24 cellular contexts compared by ENCODE assay signal in the genomic region with DNA sequence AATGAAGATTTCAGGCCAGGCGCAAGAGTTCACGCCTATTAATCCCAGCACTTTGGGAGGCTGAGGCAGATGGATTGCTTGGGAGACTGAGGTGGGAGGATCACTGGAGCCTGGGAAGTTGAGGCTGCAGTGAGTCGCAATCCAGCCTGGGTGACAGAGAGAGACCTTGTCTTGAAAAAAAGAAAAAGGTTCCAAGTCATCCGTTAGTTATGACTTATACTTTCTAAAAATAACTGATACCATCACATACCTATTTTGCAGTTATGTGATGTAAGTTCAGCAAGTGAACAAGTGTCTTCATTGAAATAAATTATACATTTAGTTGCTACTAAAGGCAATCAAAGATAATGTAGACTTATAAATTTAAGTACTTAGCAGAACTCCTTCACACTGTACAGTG. TPM values are rescaled to one million over a fixed set of nuclear protein-coding genes. Genes with fewer than 3 reads are reported as not detected.
DNase-seq lines count a peak whose midpoint lies in the region; ATAC-seq, FAIRE-seq and TF ChIP-seq lines count a peak whose summit lies in the region.
"Had no signal": no experiment of that assay in that cellular context is flagged by ENCODE, and none has a peak within 500 bp of the region (broad histone marks: within the 10 kb centered on the region; RNA-seq: fewer than 3 reads in every experiment).

No MANE protein-coding gene starts in this region.

- H3K9me3 Mint-ChIP-seq in HFFc6: no peaks in the 10 kb centered on the region
- H3K9me3 Mint-ChIP-seq: CD4-positive, CD25-positive, alpha-beta regulatory T cell had no signal

- H3K4me1 Mint-ChIP-seq in HFFc6 (ENCODE audit: low read depth): peaks cover 5% of the 10 kb centered on the region; the same call in 1 of the 2 replicates

- peaks cover 78% of the 10 kb centered on the region for H3K36me3 ChIP-seq in adipocyte (ENCODE audit: control insufficient read depth, insufficient read depth, low read length, severe bottlenecking)

- H3K9ac ChIP-seq in adipocyte (ENCODE audit: low read length): no peak overlapping the region

- no peaks in the 10 kb centered on the region for H3K27me3 Mint-ChIP-seq in HFFc6 (ENCODE audit: insufficient read depth)
- H3K27me3 Mint-ChIP-seq: CD4-positive, CD25-positive, alpha-beta regulatory T cell had no signal

- H3K27me3 ChIP-seq in adipocyte (replicated peaks; ENCODE audit: control insufficient read depth, insufficient read depth, low read length) (no peaks in the 10 kb centered on the region), layer of hippocampus (ENCODE audit: control insufficient read depth, insufficient read depth, low read length) (no peaks in the 10 kb centered on the region)

- no peaks in the 10 kb centered on the region for H3K9me3 ChIP-seq in adipocyte (ENCODE audit: control insufficient read depth, low read length)
- H3K9me3 ChIP-seq: Caco-2 had no signal

- ATAC-seq in HG02763 (IDR thresholded peaks at IDR 0.05; ENCODE audit: unreplicated experiment): no peak
- ATAC-seq: HCT116 had no signal

- peak overlapping the region; percentile 46 for H3K27ac ChIP-seq in layer of hippocampus (ENCODE audit: low read depth, low read length)
- H3K27ac ChIP-seq in substantia nigra (ENCODE audit: low read depth, low read length, poor library complexity, severe bottlenecking): peak overlapping the region; percentile 74

- peak; percentile 10 for DNase-seq in HFFc6
- peak; percentile 3 for DNase-seq in adipocyte (ENCODE audit: low read depth)
- no peak for DNase-seq in substantia nigra (lab: John Stamatoyannopoulos, UW)
- no peak for DNase-seq in frontal cortex (ENCODE audit: low spot score in 2 of 2)
- DNase-seq in NCI-H82 (lab: John Stamatoyannopoulos, UW): no peak
- DNase-seq: Caco-2; CD4-positive, CD25-positive, alpha-beta regulatory T cell; DMS 273 treated with DMSO at 0.1 percent for 48 hours; DMS79 treated with DMSO at 0.1 percent for 48 hours; GOT3; Karpas-422; MV-4-11; NCI-H1105 treated with DMSO at 0.1 percent for 48 hours; NCI-H2029 treated with DMSO at 0.1 percent for 48 hours; NCI-H345; NCI-H524 treated with DMSO at 0.1 percent for 48 hours; Right ventricle myocardium superior had no signal

- H3K4me3 ChIP-seq in adipocyte (ENCODE audit: low read length): no peak overlapping the region

- H3K36me3 Mint-ChIP-seq in HFFc6 (ENCODE audit: low read depth): no peaks in the 10 kb centered on the region; the same call in 1 of the 2 replicates

- peak overlapping the region; percentile 52; the same call in 1 of the 2 replicates for H3K27ac Mint-ChIP-seq in HFFc6
- H3K27ac Mint-ChIP-seq: CD4-positive, CD25-positive, alpha-beta regulatory T cell had no signal

- H3K4me3 Mint-ChIP-seq in HFFc6: no peak overlapping the region
- H3K4me3 Mint-ChIP-seq: CD4-positive, CD25-positive, alpha-beta regulatory T cell had no signal

- no peaks in the 10 kb centered on the region for H3K4me1 ChIP-seq in adipocyte (ENCODE audit: control insufficient read depth, insufficient read depth, low read length)
- H3K4me1 ChIP-seq: Caco-2 had no signal

- no peak for TF ChIP-seq CTCF in HFFc6 (IDR thresholded peaks at IDR 0.05)

- FAIRE-seq in frontal cortex (lab: Jason Lieb, UNC): no peak
- FAIRE-seq: GM12891 had no signal

RNA-seq across cellular contexts. Expression of gene CLPX, which starts 22.1 kb away (rescaled TPM):
- total RNA-seq in HFFc6 (2021; fragmentation: NEBNext Ultra II Directional; extraction: Animal tissue kit (Norgen Biotek cat#: 25700)): 10 to 100 TPM; 35.1 to 42.0 (median 39.4) TPM
- 73.4 TPM for total RNA-seq in frontal cortex

RNA-seq across cellular contexts. Expression of gene PDCD7, which starts 29.4 kb away (rescaled TPM):
- 10 to 100 TPM; 18.5 to 32.1 (median 22.8) TPM for total RNA-seq in HFFc6 (2021; fragmentation: NEBNext Ultra II Directional; extraction: Animal tissue kit (Norgen Biotek cat#: 25700))
- 13.9 TPM for total RNA-seq in frontal cortex

RNA-seq across cellular contexts. Expression of gene UBAP1L, which starts 48.0 kb away (rescaled TPM):
- 1 to 10 TPM in 1 of 6 experiments, under 1 TPM in 5; 0.43 to 1.4 (median 0.64) TPM for total RNA-seq in HFFc6 (2021; fragmentation: NEBNext Ultra II Directional; extraction: Animal tissue kit (Norgen Biotek cat#: 25700))
- total RNA-seq in frontal cortex: 2.0 TPM

RNA-seq across cellular contexts. Expression of gene CILP, which starts 48.2 kb away (rescaled TPM):
- total RNA-seq in HFFc6 (2021; fragmentation: NEBNext Ultra II Directional; extraction: Animal tissue kit (Norgen Biotek cat#: 25700)): under 1 TPM in 1 of 6 experiments, not detected in 5; 0.05 TPM
- 0.41 TPM for total RNA-seq in frontal cortex
- total RNA-seq: Caco-2, G401, RPMI7951, SK-MEL-5 had no signal

Comparison
In these comparisons a context has a peak if more than half of its experiments do, and no peak if none do; other contexts are left out.
1. DNase-seq: peak in HFFc6 (single experiment) and adipocyte (single experiment); none in substantia nigra (0 of 49), frontal cortex (0 of 2) and NCI-H82 (single experiment).